16 cellular contexts compared by ENCODE assay signal in the genomic region with DNA sequence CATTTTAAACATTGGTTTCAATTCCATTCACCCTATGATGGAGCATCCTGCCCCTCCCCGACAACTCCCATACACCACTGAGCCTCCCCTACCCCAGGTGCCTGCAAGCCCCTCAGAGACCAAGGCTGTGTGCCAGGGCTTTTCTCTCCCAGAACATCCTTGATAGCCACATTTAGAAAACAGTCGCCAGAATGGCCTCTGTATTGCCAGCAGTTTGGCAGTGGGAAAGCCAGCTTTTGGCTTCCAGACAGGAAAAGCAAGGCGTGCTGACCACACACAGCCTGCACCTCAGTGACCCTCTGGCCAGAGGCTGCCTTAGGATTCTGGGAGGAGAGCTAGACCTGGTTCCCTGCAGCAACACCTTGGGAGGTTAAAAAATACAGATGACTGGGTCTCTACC. TPM values are rescaled to one million over a fixed set of nuclear protein-coding genes. Genes with fewer than 3 reads are reported as not detected.
DNase-seq lines count a peak whose midpoint lies in the region; TF ChIP-seq lines count a peak whose summit lies in the region.
"Had no signal": no experiment of that assay in that cellular context is flagged by ENCODE, and none has a peak within 500 bp of the region (broad histone marks: within the 10 kb centered on the region; RNA-seq: fewer than 3 reads in every experiment).

No MANE protein-coding gene starts in this region.

- no peaks in the 10 kb centered on the region for H3K9me3 ChIP-seq in left ventricle myocardium inferior (replicated peaks)
- H3K9me3 ChIP-seq: SJCRH30 had no signal

- H3K27me3 ChIP-seq in left ventricle myocardium inferior (ENCODE audit: low read depth): peaks cover 4% of the 10 kb centered on the region
- H3K27me3 ChIP-seq: SJCRH30 had no signal

- H3K27me3 Mint-ChIP-seq in HFFc6 (ENCODE audit: insufficient read depth): no peaks in the 10 kb centered on the region; the same call in 1 of the 2 replicates

- H3K27ac ChIP-seq in skin epidermis (peak overlapping the region in 20 of 21 experiments; percentile 17 to 89 (median 79)), left ventricle myocardium inferior (replicated peaks) (no peak overlapping the region)
- H3K27ac ChIP-seq: SJCRH30 had no signal

- H3K4me3 Mint-ChIP-seq in HFFc6: peak overlapping the region; percentile 92
- H3K4me3 Mint-ChIP-seq: CD14-positive monocyte, mesothelial cell of epicardium had no signal

- H3K36me3 Mint-ChIP-seq in HFFc6 (ENCODE audit: low read depth): peaks cover 9% of the 10 kb centered on the region
- H3K36me3 Mint-ChIP-seq: CD14-positive monocyte, mesothelial cell of epicardium had no signal

- peaks cover 3% of the 10 kb centered on the region; the same call in 1 of the 2 replicates for H3K9me3 Mint-ChIP-seq in HFFc6

- H3K4me3 ChIP-seq in fibroblast of villous mesenchyme (ENCODE audit: low read depth, low read length): no peak overlapping the region
- H3K4me3 ChIP-seq in skin epidermis: no peak overlapping the region
- H3K4me3 ChIP-seq in left ventricle myocardium inferior: no peak overlapping the region
- H3K4me3 ChIP-seq: SJCRH30 had no signal

- H3K27ac Mint-ChIP-seq in HFFc6: peak overlapping the region; percentile 100
- H3K27ac Mint-ChIP-seq: CD14-positive monocyte, mesothelial cell of epicardium, progenitor cell of endocrine pancreas had no signal

- peak; percentile 21 for DNase-seq in HFFc6
- peak; percentile 65 for DNase-seq in astrocyte of the hippocampus (ENCODE audit: low read depth, low spot score)
- DNase-seq in fibroblast of villous mesenchyme (ENCODE audit: low read depth): peak; percentile 53
- no peak for DNase-seq in NCI-H2171 treated with DMSO at 0.1 percent for 48 hours (lab: John Stamatoyannopoulos, UW)
- no peak for DNase-seq in left ventricle myocardium inferior
- DNase-seq in Kasumi-1 (lab: John Stamatoyannopoulos, UW): no peak
- no peak for DNase-seq in DMS 273 (lab: John Stamatoyannopoulos, UW; ENCODE audit: unreplicated experiment)
- DNase-seq: activated CD8-positive, alpha-beta memory T cell treated with anti-CD3 and anti-CD28 coated beads for 24 hours; activated gamma-delta T cell treated with Interleukin-2 at 50 U/mL for 16 hours; NCI-H2081; SJCRH30; stimulated activated CD4-positive, alpha-beta T cell treated with anti-CD3 and anti-CD28 coated beads, Interleukin-4, amount 100 ng/mL, for 1 hour had no signal

- no peak for TF ChIP-seq CTCF in HFFc6 (IDR thresholded peaks at IDR 0.05)
- TF ChIP-seq CTCF in fibroblast of villous mesenchyme (IDR thresholded peaks at IDR 0.05; ENCODE audit: insufficient read depth, low read depth, low read length): no peak
- no peak for TF ChIP-seq CTCF in left ventricle myocardium inferior (IDR thresholded peaks at IDR 0.05; ENCODE audit: borderline replicate concordance)

- no peaks in the 10 kb centered on the region for H3K36me3 ChIP-seq in left ventricle myocardium inferior
- H3K36me3 ChIP-seq: SJCRH30 had no signal

- intact Hi-C loops in left ventricle myocardium inferior (cut with micrococcal nuclease): no loop called here

- peaks cover 10% of the 10 kb centered on the region for H3K4me1 ChIP-seq in left ventricle myocardium inferior

- peaks cover 33% of the 10 kb centered on the region for H3K4me1 Mint-ChIP-seq in HFFc6 (ENCODE audit: low read depth)
- H3K4me1 Mint-ChIP-seq: mesothelial cell of epicardium had no signal

RNA-seq across cellular contexts. Expression of a gene that starts 18.2 kb away (rescaled TPM):
- 1 to 10 TPM; 4.9 to 8.4 (median 6.4) TPM for total RNA-seq in HFFc6 (2021; fragmentation: NEBNext Ultra II Directional; extraction: Animal tissue kit (Norgen Biotek cat#: 25700))
- total RNA-seq in fibroblast of villous mesenchyme: 13.2 and 26.8 TPM in 2 replicates
- total RNA-seq in left ventricle myocardium inferior: 1.4 TPM
- total RNA-seq: progenitor cell of endocrine pancreas had no signal

Comparison
In these comparisons a context has a peak if more than half of its experiments do, and no peak if none do; other contexts are left out.
1. DNase-seq: peak in HFFc6 (single experiment), astrocyte of the hippocampus (single experiment) and fibroblast of villous mesenchyme (single experiment); none in NCI-H2171 treated with DMSO at 0.1 percent for 48 hours (single experiment), left ventricle myocardium inferior (single experiment), Kasumi-1 (0 of 2) and DMS 273 (single experiment).